8 cellular contexts compared by ENCODE assay signal in the genomic region with DNA sequence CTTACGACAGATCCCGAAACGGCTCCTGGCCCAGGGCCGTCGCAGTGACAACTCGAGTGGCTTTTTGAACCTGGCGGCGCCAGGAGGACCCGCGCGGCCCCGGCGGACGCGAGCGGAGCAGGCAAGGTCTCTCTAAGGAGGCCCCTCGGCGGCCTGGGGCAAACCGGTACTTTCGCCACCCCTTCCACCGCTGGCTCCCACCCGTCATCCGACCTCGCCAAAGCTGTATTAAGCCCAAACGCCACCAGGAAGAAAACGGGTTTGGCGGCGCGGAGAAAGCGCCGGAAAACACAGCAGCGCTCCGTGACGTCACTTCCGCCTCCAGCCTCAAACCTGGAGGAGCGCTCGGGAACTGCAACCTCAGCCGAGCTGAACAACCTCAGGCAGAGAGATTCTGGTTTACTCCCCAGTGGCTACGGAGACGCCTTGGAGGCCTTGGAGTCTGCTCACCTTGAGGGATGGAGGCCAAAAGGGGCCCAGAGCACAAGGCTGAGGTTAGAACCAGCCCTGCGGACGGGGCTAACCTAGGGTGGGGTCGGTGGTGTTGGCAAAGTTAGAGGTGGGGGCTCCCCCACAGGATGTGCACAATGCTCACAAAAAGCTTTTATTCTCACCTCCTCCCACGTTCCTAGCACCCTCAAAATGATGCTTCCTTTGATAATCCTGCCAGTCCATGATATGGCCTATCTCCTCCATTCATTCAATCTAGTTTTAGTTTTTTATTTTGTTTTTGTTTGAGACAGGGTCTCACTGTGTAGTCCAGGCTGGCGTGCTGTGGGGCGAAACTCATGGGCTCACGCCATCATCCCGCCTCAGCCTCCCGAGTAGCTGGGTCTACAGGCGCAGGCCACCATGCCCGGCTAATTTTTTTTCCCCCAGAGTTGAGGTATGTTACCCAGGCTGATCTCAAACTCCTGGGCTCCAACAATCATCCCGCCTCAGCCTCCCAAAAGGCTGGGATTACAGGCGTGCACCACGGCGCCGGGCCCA. TPM values are rescaled to one million over a fixed set of nuclear protein-coding genes. Genes with fewer than 3 reads are reported as not detected.
DNase-seq lines count a peak whose midpoint lies in the region; ATAC-seq and TF ChIP-seq lines count a peak whose summit lies in the region.

ZNF266 (minus strand) TSS at position 295 of the 990 bp plus-strand sequence. CDS start 15,484 bp downstream, outside the sequence.

- peaks cover 7% of the 10 kb centered on the region for H3K9me3 ChIP-seq in RWPE2 (ENCODE audit: severe bottlenecking)

- peak; percentile 94 for ATAC-seq in RWPE2 (ENCODE audit: low read depth)
- ATAC-seq in stimulated activated naive CD8-positive, alpha-beta T cell treated with anti-CD3 and anti-CD28 coated beads, Interleukin-15, amount 100 ng/mL, for 72 hours, result peak; percentile 96

- peaks cover 26% of the 10 kb centered on the region for H3K4me1 Mint-ChIP-seq in nephron progenitor cell
- H3K4me1 Mint-ChIP-seq in stimulated activated naive CD8-positive, alpha-beta T cell treated with anti-CD3 and anti-CD28 coated beads, Interleukin-15, amount 100 ng/mL, for 72 hours, result peaks cover 23% of the 10 kb centered on the region

- H3K4me3 Mint-ChIP-seq in nephron progenitor cell, result peak within 1 kb of the TSS; percentile 95
- peak within 1 kb of the TSS; percentile 91 to 97 for H3K4me3 Mint-ChIP-seq in stimulated activated naive CD8-positive, alpha-beta T cell treated with anti-CD3 and anti-CD28 coated beads, Interleukin-15, amount 100 ng/mL, for 72 hours

- H3K27ac ChIP-seq in RWPE2 (ENCODE audit: poor library complexity, severe bottlenecking), result peak within 1 kb of the TSS; percentile 52

- H3K27me3 ChIP-seq in RWPE2 (ENCODE audit: insufficient read depth, poor library complexity, severe bottlenecking), result no peaks in the 10 kb centered on the region

- peak within 1 kb of the TSS; percentile 79 for H3K4me3 ChIP-seq in RWPE2 (ENCODE audit: severe bottlenecking)

- peaks cover 6% of the 10 kb centered on the region for H3K4me1 ChIP-seq in RWPE2 (ENCODE audit: insufficient read depth, poor library complexity, severe bottlenecking)

- peak; percentile 97 for DNase-seq in ELF-1 (ENCODE audit: low read depth, low spot score)
- peak; percentile 89 for DNase-seq in H4 (ENCODE audit: low spot score)
- DNase-seq in LoVo (ENCODE audit: low spot score), result peak; percentile 89
- DNase-seq in RWPE2 (ENCODE audit: low spot score), result peak; percentile 88
- DNase-seq in activated T-helper 9 cell treated with anti-CD3 and anti-CD28 coated beads, Interleukin-2, amount 50 U/mL, for 16 hours (ENCODE audit: low read depth), result peak; percentile 83
- peak; percentile 76 for DNase-seq in fibroblast of the conjunctiva (ENCODE audit: low read depth)
- peak; percentile 89 for DNase-seq in nephron progenitor cell
- peak; percentile 86 to 94 for DNase-seq in stimulated activated naive CD8-positive, alpha-beta T cell treated with anti-CD3 and anti-CD28 coated beads, Interleukin-15, amount 100 ng/mL, for 72 hours

- peaks cover 5% of the 10 kb centered on the region for H3K27me3 Mint-ChIP-seq in nephron progenitor cell (ENCODE audit: low read depth, poor library complexity)
- H3K27me3 Mint-ChIP-seq in stimulated activated naive CD8-positive, alpha-beta T cell treated with anti-CD3 and anti-CD28 coated beads, Interleukin-15, amount 100 ng/mL, for 72 hours, result no peaks in the 10 kb centered on the region

- TF ChIP-seq CTCF in RWPE2 (IDR thresholded peaks at IDR 0.05; ENCODE audit: poor library complexity, severe bottlenecking) (peak; percentile 45), nephron progenitor cell (IDR thresholded peaks at IDR 0.05) (peak; percentile 36)

- H3K9me3 Mint-ChIP-seq in nephron progenitor cell, result peaks cover 70% of the 10 kb centered on the region
- H3K9me3 Mint-ChIP-seq in stimulated activated naive CD8-positive, alpha-beta T cell treated with anti-CD3 and anti-CD28 coated beads, Interleukin-15, amount 100 ng/mL, for 72 hours, result peaks cover 12 to 20% of the 10 kb centered on the region in 2 donors

- H3K36me3 Mint-ChIP-seq in nephron progenitor cell (ENCODE audit: low read depth), result peaks cover 84% of the 10 kb centered on the region

- peaks cover 27% of the 10 kb centered on the region for H3K36me3 ChIP-seq in RWPE2 (ENCODE audit: low read depth)

- H3K27ac Mint-ChIP-seq in nephron progenitor cell, result peak within 1 kb of the TSS; percentile 83
- H3K27ac Mint-ChIP-seq in stimulated activated naive CD8-positive, alpha-beta T cell treated with anti-CD3 and anti-CD28 coated beads, Interleukin-15, amount 100 ng/mL, for 72 hours, result peak within 1 kb of the TSS; percentile 99

RNA-seq across cellular contexts. Expression of gene ZNF266, which starts in this region (rescaled TPM):
- 8.3 and 11.8 TPM in 2 replicates for total RNA-seq in H4 (2014; rRNA removed; shearing (Covaris generic))

Comparison
In these comparisons a context has a peak if more than half of its experiments do, and no peak if none do; other contexts are left out.
1. Peak in every context shown above with its lines: DNase-seq, ATAC-seq, H3K4me3 ChIP-seq and H3K27ac ChIP-seq.